Comparison of ENCODE assay signal across 17 cellular contexts in the genomic region with DNA sequence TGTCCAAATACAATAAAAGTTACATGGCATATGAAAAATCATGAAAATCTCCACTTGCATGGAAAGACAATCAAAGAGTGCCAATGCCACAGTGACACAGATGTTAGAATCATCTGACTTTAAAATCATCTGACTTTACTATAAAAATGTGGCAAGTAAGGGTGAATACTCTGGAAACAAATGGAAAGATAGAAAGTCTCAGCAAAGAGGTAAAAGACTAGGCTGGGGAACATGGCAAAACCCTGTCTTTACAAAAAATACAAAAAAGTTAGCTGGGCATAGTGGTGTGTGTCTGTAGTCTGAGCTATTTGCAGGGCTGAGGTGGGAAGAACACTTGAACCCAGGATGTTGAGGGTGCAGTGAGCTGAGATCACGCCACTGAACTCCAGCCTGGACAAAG. TPM values are rescaled to one million over a fixed set of nuclear protein-coding genes. Genes with fewer than 3 reads are reported as not detected.
DNase-seq lines count a peak whose midpoint lies in the region; ATAC-seq, FAIRE-seq and TF ChIP-seq lines count a peak whose summit lies in the region.
"Had no signal": no experiment of that assay in that cellular context is flagged by ENCODE, and none has a peak within 500 bp of the region (broad histone marks: within the 10 kb centered on the region; RNA-seq: fewer than 3 reads in every experiment).

No MANE protein-coding gene starts in this region.

- peaks cover 8% of the 10 kb centered on the region for H3K27me3 Mint-ChIP-seq in T-helper 2 cell treated with Interferon-gamma antibody and Interleukin-4, amounts not matched to agents 5 μg/mL and 100 μg/mL, for 36 hours (ENCODE audit: low read depth)

- no peak overlapping the region for H3K27ac Mint-ChIP-seq in T-helper 2 cell treated with Interferon-gamma antibody and Interleukin-4, amounts not matched to agents 5 μg/mL and 100 μg/mL, for 36 hours
- H3K27ac Mint-ChIP-seq: CD4-positive, alpha-beta T cell; GM23338; HFFc6 had no signal

- no peaks in the 10 kb centered on the region for H3K4me1 Mint-ChIP-seq in T-helper 2 cell treated with Interferon-gamma antibody and Interleukin-4, amounts not matched to agents 5 μg/mL and 100 μg/mL, for 36 hours (ENCODE audit: low read depth)

- FAIRE-seq in HepG2 (lab: Jason Lieb, UNC) = no peak
- FAIRE-seq: A204.1, GM12892, H54 had no signal

- POLR2A ChIA-PET in HepG2 (lab: Yijun Ruan, JAX) = no interaction called here

- no peak overlapping the region for H3K4me3 Mint-ChIP-seq in T-helper 2 cell treated with Interferon-gamma antibody and Interleukin-4, amounts not matched to agents 5 μg/mL and 100 μg/mL, for 36 hours
- H3K4me3 Mint-ChIP-seq: CD4-positive, alpha-beta T cell; GM23338; HFFc6 had no signal

- peaks cover 0 to 29% (median 10%) of the 10 kb centered on the region in 4 donors for H3K4me1 ChIP-seq in liver (ENCODE audit: control insufficient read depth in 4 of 4, insufficient read depth in 4 of 4, low read length in 3 of 4)
- peaks cover 37% of the 10 kb centered on the region for H3K4me1 ChIP-seq in HepG2 (ENCODE audit: insufficient read depth, low read length)
- H3K4me1 ChIP-seq in right lobe of liver = peaks cover 0 to 30% (median 11%) of the 10 kb centered on the region in 4 donors
- H3K4me1 ChIP-seq: Caco-2 had no signal

- TF ChIP-seq EP300 in HepG2 (IDR thresholded peaks at IDR 0.05; ENCODE audit: low read depth in 2 of 2, low read length in 2 of 2) = no peak
- TF ChIP-seq EP300 in HepG2 (CRISPR knock-in tag; IDR thresholded peaks at IDR 0.05; ENCODE audit: borderline replicate concordance) = no peak

- H2AFZ ChIP-seq in HepG2 (ENCODE audit: low read length) = no peak overlapping the region
- H2AFZ ChIP-seq: GM23338 had no signal

- H3K27ac ChIP-seq in liver (ENCODE audit: low read depth in 1 of 2, low read length in 2 of 2) = peak overlapping the region; percentile 85 to 95
- H3K27ac ChIP-seq in HepG2 (ENCODE audit: extremely low read length, insufficient read depth, low read length) = no peak overlapping the region
- H3K27ac ChIP-seq in VCaP = peak overlapping the region; percentile 78
- H3K27ac ChIP-seq in right lobe of liver = peak overlapping the region in 2 of 3 donors; percentile 84 to 100

- ATAC-seq in HepG2 (no peak), right lobe of liver (no peak)

- no peak for DNase-seq in HepG2 (ENCODE audit: low spot score)
- no peak for DNase-seq in right lobe of liver
- DNase-seq in NCI-H146 (lab: John Stamatoyannopoulos, UW) = no peak
- DNase-seq in OCI-M2 (lab: John Stamatoyannopoulos, UW; ENCODE audit: unreplicated experiment) = no peak
- DNase-seq in T-helper 2 cell treated with Interferon-gamma antibody and Interleukin-4, amounts not matched to agents 5 μg/mL and 100 μg/mL, for 36 hours (ENCODE audit: low spot score) = no peak
- DNase-seq: DMS153, DMS79 had no signal

- H3K27me3 ChIP-seq in liver (ENCODE audit: control insufficient read depth in 4 of 4, insufficient read depth in 4 of 4, low read length in 3 of 4) = no peaks in the 10 kb centered on the region
- H3K27me3 ChIP-seq in HepG2 (ENCODE audit: control insufficient read depth in 1 of 2, insufficient read depth in 2 of 2, low read length in 2 of 2) = peaks cover 0 to 4% of the 10 kb centered on the region in 2 experiments; a peak in 1 of 5 replicates
- H3K27me3 ChIP-seq in right lobe of liver = no peaks in the 10 kb centered on the region

- in situ Hi-C loops in HepG2 (cut with HindIII; ENCODE audit: extremely low pct_ligation_motif_present, low pct_unique_long_range_greater_than_20kb) = loop anchor here (25.0 kb wide), 1 partner anchor 316 kb away; no protein-coding TSS in a partner anchor

- TF ChIP-seq CTCF in liver (IDR thresholded peaks at IDR 0.05; ENCODE audit: low read depth, low read length, missing input control) (no peak), HepG2 (CRISPR knock-in tag; IDR thresholded peaks at IDR 0.05) (no peak), VCaP (conservative IDR thresholded peaks at IDR 0.05) (no peak), right lobe of liver (IDR thresholded peaks at IDR 0.05) (no peak)

- intact Hi-C loops in HepG2 (cut with micrococcal nuclease; ENCODE audit: unreplicated experiment) (no loop called here), right lobe of liver (cut with DNase I) (no loop called here)

- no peaks in the 10 kb centered on the region for H4K20me1 ChIP-seq in HepG2 (ENCODE audit: insufficient read depth, low read length)

- TF ChIP-seq POLR2A in HepG2 (IDR thresholded peaks at IDR 0.05; ENCODE audit: insufficient read depth in 1 of 2, low read depth in 2 of 2, low read length in 2 of 2) = no peak
- no peak for TF ChIP-seq POLR2A in right lobe of liver (IDR thresholded peaks at IDR 0.05)

- no TSS peak for BruUV-seq in HepG2 (replicated peaks; lab: Mats Ljungman, UMichigan)

- H3K36me3 ChIP-seq in liver (ENCODE audit: control insufficient read depth in 4 of 4, insufficient read depth in 3 of 4, low read depth in 1 of 4, low read length in 3 of 4) (no peaks in the 10 kb centered on the region), HepG2 (replicated peaks in 1 of 2; ENCODE audit: control insufficient read depth in 1 of 2, insufficient read depth in 2 of 2, low read length in 2 of 2) (no peaks in the 10 kb centered on the region), right lobe of liver (no peaks in the 10 kb centered on the region)

- H3K9me3 ChIP-seq in liver (ENCODE audit: control insufficient read depth in 4 of 4, low read length in 3 of 4) (no peaks in the 10 kb centered on the region), HepG2 (ENCODE audit: low read length) (peaks cover 7% of the 10 kb centered on the region; the same call in 1 of the 2 replicates), right lobe of liver (no peaks in the 10 kb centered on the region)

- no peak overlapping the region for H3K4me2 ChIP-seq in HepG2 (ENCODE audit: low read depth, low read length)
- H3K4me2 ChIP-seq: GM23338 had no signal

- peaks cover 3% of the 10 kb centered on the region for H3K36me3 Mint-ChIP-seq in T-helper 2 cell treated with Interferon-gamma antibody and Interleukin-4, amounts not matched to agents 5 μg/mL and 100 μg/mL, for 36 hours (ENCODE audit: low read depth)

- H3K79me2 ChIP-seq in HepG2 (ENCODE audit: insufficient read depth, low read length) = no peaks in the 10 kb centered on the region

- H3K9ac ChIP-seq in liver (ENCODE audit: low read depth in 1 of 2, low read length in 2 of 2) (no peak overlapping the region), HepG2 (ENCODE audit: insufficient read depth, low read depth, low read length) (no peak overlapping the region)

- 100% methylated on average over 1 of the region's 1 CpG for WGBS in liver
- WGBS in HepG2 (ENCODE audit: low lambda C conversion rate) = 29% methylated on average over 1 of the region's 1 CpG
- WGBS in right lobe of liver (ENCODE audit: insufficient coverage, low coverage, low lambda C conversion rate, missing lambda C conversion rate) = 71% methylated on average over 1 of the region's 1 CpG

- TF ChIP-seq RAD21 in liver (IDR thresholded peaks at IDR 0.05) (no peak), HepG2 (CRISPR knock-in tag; IDR thresholded peaks at IDR 0.05) (no peak)

- H3K4me3 ChIP-seq in liver (ENCODE audit: low read depth in 1 of 3, low read length in 3 of 3) (no peak overlapping the region), HepG2 (replicated peaks in 1 of 3; ENCODE audit: insufficient read depth in 1 of 3, low read depth in 2 of 3, low read length in 3 of 3) (no peak overlapping the region), right lobe of liver (no peak overlapping the region)
- H3K4me3 ChIP-seq: GM23338 had no signal

- CTCF ChIA-PET in HepG2 (lab: Yijun Ruan, JAX; ENCODE audit: low intra/inter-chr PET ratio, low total read pairs) = interaction anchor here (1.7 to 2.9 kb wide), 3 partner anchors 20 to 89 kb away, joined by 5 to 30 read pairs (median 9); no protein-coding TSS in a partner anchor

- H3K9me3 Mint-ChIP-seq in T-helper 2 cell treated with Interferon-gamma antibody and Interleukin-4, amounts not matched to agents 5 μg/mL and 100 μg/mL, for 36 hours = peaks cover 14% of the 10 kb centered on the region

RNA-seq across cellular contexts. Expression of a gene that starts 29.1 kb away (rescaled TPM):
- total RNA-seq in liver (10 to 100 TPM in 1 of 2 donors, 1 to 10 TPM in 1; 3.1 to 10.0 TPM), HepG2 (2016; rRNA removed; fragmentation: Illumina TruSeq; extraction: Trizol) (0.03 and 0.04 TPM in 2 replicates), right lobe of liver (10 to 100 TPM in 1 of 6 experiments, 1 to 10 TPM in 5; 1.3 to 12.5 (median 5.5) TPM)
- polyA plus RNA-seq in liver (1 to 10 TPM in 1 of 2 donors, under 1 TPM in 1; 0.96 to 2.5 TPM), HepG2 (2011; rRNA removed) (0.10 and 0.42 TPM in 2 replicates)
- under 0.01 TPM in 1 of 2 replicates, not detected in the other for total RNA-seq in HepG2 (2016; cell fraction: cytosol; rRNA removed; fragmentation: Illumina TruSeq; extraction: Trizol; ENCODE audit: low read depth)
- total RNA-seq in HepG2 (2016; cell fraction: insoluble cytoplasmic fraction; rRNA removed; fragmentation: Illumina TruSeq; extraction: Trizol) = 0.03 and 0.04 TPM in 2 replicates
- not detected in 2 replicates for total RNA-seq in HepG2 (2016; cell fraction: membrane; rRNA removed; fragmentation: Illumina TruSeq; extraction: Trizol)
- 0.03 and 0.34 TPM in 2 replicates for total RNA-seq in HepG2 (2016; cell fraction: nucleus; rRNA removed; fragmentation: Illumina TruSeq; extraction: Trizol)
- polyA plus RNA-seq in HepG2 (2011; cell fraction: cytosol; rRNA removed) = 0.03 and 0.05 TPM in 2 replicates
- 0.31 and 0.56 TPM in 2 replicates for polyA plus RNA-seq in HepG2 (2011; cell fraction: nucleus; rRNA removed)
- polyA plus RNA-seq in HepG2 (2012) = 0.13 and 0.16 TPM in 2 replicates
- polyA plus RNA-seq in HepG2 (2016; cell fraction: cytosol; fragmentation: Illumina TruSeq; extraction: Trizol; ENCODE audit: low read depth) = not detected in 2 replicates
- polyA plus RNA-seq in HepG2 (2016; cell fraction: insoluble cytoplasmic fraction; fragmentation: Illumina TruSeq; extraction: Trizol; ENCODE audit: low read depth) = 0.02 TPM in 1 of 2 replicates, not detected in the other
- not detected in 2 replicates for polyA plus RNA-seq in HepG2 (2016; cell fraction: membrane; fragmentation: Illumina TruSeq; extraction: Trizol; ENCODE audit: low read depth)
- polyA plus RNA-seq in HepG2 (2016; cell fraction: nucleus; fragmentation: Illumina TruSeq; extraction: Trizol; ENCODE audit: insufficient read depth, low read depth) = 0.12 TPM in 1 of 2 replicates, not detected in the other
- 0.10 and 0.65 TPM in 2 replicates for polyA minus RNA-seq in HepG2 (2011; rRNA and poly(A)+ RNA removed; ENCODE audit: low replicate concordance)
- polyA minus RNA-seq in HepG2 (2011; cell fraction: cytosol; rRNA and poly(A)+ RNA removed) = not detected in 2 replicates
- polyA minus RNA-seq in HepG2 (2011; cell fraction: nucleus; rRNA and poly(A)+ RNA removed) = 0.12 and 0.13 TPM in 2 replicates

RNA-seq across cellular contexts. Expression of a gene that starts 38.2 kb away (rescaled TPM):
- total RNA-seq in liver = 10 to 100 TPM in 1 of 2 donors, under 1 TPM in 1; 0.09 to 39.7 TPM
- 10 to 100 TPM; 14.8 to 21.9 TPM for polyA plus RNA-seq in liver
- 0.31 and 0.39 TPM in 2 replicates for total RNA-seq in HepG2 (2016; rRNA removed; fragmentation: Illumina TruSeq; extraction: Trizol)
- not detected in 2 replicates for total RNA-seq in HepG2 (2016; cell fraction: cytosol; rRNA removed; fragmentation: Illumina TruSeq; extraction: Trizol; ENCODE audit: low read depth)
- total RNA-seq in HepG2 (2016; cell fraction: insoluble cytoplasmic fraction; rRNA removed; fragmentation: Illumina TruSeq; extraction: Trizol) = 0.21 and 0.43 TPM in 2 replicates
- 0.14 and 0.15 TPM in 2 replicates for total RNA-seq in HepG2 (2016; cell fraction: membrane; rRNA removed; fragmentation: Illumina TruSeq; extraction: Trizol)
- 0.28 and 0.59 TPM in 2 replicates for total RNA-seq in HepG2 (2016; cell fraction: nucleus; rRNA removed; fragmentation: Illumina TruSeq; extraction: Trizol)
- 5.8 and 8.6 TPM in 2 replicates for polyA plus RNA-seq in HepG2 (2011; rRNA removed)
- 3.5 and 4.1 TPM in 2 replicates for polyA plus RNA-seq in HepG2 (2011; cell fraction: cytosol; rRNA removed)
- 15.9 and 18.6 TPM in 2 replicates for polyA plus RNA-seq in HepG2 (2011; cell fraction: nucleus; rRNA removed)
- 4.6 and 13.0 TPM in 2 replicates for polyA plus RNA-seq in HepG2 (2012)
- 0.06 TPM in 1 of 2 replicates, not detected in the other for polyA plus RNA-seq in HepG2 (2016; cell fraction: cytosol; fragmentation: Illumina TruSeq; extraction: Trizol; ENCODE audit: low read depth)
- 0.19 and 0.36 TPM in 2 replicates for polyA plus RNA-seq in HepG2 (2016; cell fraction: insoluble cytoplasmic fraction; fragmentation: Illumina TruSeq; extraction: Trizol; ENCODE audit: low read depth)
- polyA plus RNA-seq in HepG2 (2016; cell fraction: membrane; fragmentation: Illumina TruSeq; extraction: Trizol; ENCODE audit: low read depth) = 0.09 and 0.14 TPM in 2 replicates
- 0.67 and 1.0 TPM in 2 replicates for polyA plus RNA-seq in HepG2 (2016; cell fraction: nucleus; fragmentation: Illumina TruSeq; extraction: Trizol; ENCODE audit: insufficient read depth, low read depth)
- 15.2 TPM in 1 of 2 replicates, not detected in the other for polyA minus RNA-seq in HepG2 (2011; rRNA and poly(A)+ RNA removed; ENCODE audit: low replicate concordance)
- polyA minus RNA-seq in HepG2 (2011; cell fraction: cytosol; rRNA and poly(A)+ RNA removed) = 2.1 and 2.8 TPM in 2 replicates
- 8.0 and 10.1 TPM in 2 replicates for polyA minus RNA-seq in HepG2 (2011; cell fraction: nucleus; rRNA and poly(A)+ RNA removed)
- total RNA-seq in right lobe of liver = 10 to 100 TPM; 33.2 to 75.4 (median 49.9) TPM
- total RNA-seq: Caco-2; CD4-positive, alpha-beta T cell; Daoy; GM23338; HFFc6 had no signal
- polyA plus RNA-seq: GM23338 had no signal
